1 cellular context compared by ENCODE assay signal in genomic region chr3:194687638-194688206, GRCh38.
TF ChIP-seq lines count a peak whose summit lies in the region.

No MANE protein-coding gene starts in this region.

TF ChIP-seq in WTC11, 78 proteins besides CTCF, POLR2A, EP300 and RAD21 (continued from another document):
- TF ChIP-seq HMGXB4 (CRISPR knock-in tag; IDR thresholded peaks at IDR 0.05) (peak; percentile 85), NR3C1 (CRISPR knock-in tag; conservative IDR thresholded peaks at IDR 0.05; ENCODE audit: low read depth) (no peak), NFATC4 (CRISPR knock-in tag; IDR thresholded peaks at IDR 0.05) (no peak), GTF2I (CRISPR knock-in tag; conservative IDR thresholded peaks at IDR 0.05) (no peak; the same call in 1 of the 2 replicates), SOX15 (CRISPR knock-in tag; IDR thresholded peaks at IDR 0.05) (no peak), E2F5 (CRISPR knock-in tag; IDR thresholded peaks at IDR 0.05) (peak; percentile 47; the same call in 1 of the 2 replicates), JUN (CRISPR knock-in tag; IDR thresholded peaks at IDR 0.05) (no peak), FOXK1 (CRISPR knock-in tag; IDR thresholded peaks at IDR 0.05) (peak; percentile 55; the same call in 1 of the 2 replicates), CBFB (CRISPR knock-in tag; IDR thresholded peaks at IDR 0.05; ENCODE audit: low read depth) (no peak; the same call in 1 of the 2 replicates), GRHL2 (CRISPR knock-in tag; IDR thresholded peaks at IDR 0.05; ENCODE audit: insufficient replicate concordance, severe bottlenecking) (no peak), SMAD4 (CRISPR knock-in tag; IDR thresholded peaks at IDR 0.05) (no peak), NFE2L1 (CRISPR knock-in tag; IDR thresholded peaks at IDR 0.05) (no peak), TP53 (CRISPR knock-in tag; IDR thresholded peaks at IDR 0.05) (no peak), E2F1 (CRISPR knock-in tag; IDR thresholded peaks at IDR 0.05) (0 out of 2 replicates have a peak, but pooled peaks have one; percentile 74), CREM (CRISPR knock-in tag; IDR thresholded peaks at IDR 0.05) (no peak), ZBTB21 (CRISPR knock-in tag; IDR thresholded peaks at IDR 0.05; ENCODE audit: borderline replicate concordance) (no peak), OVOL2 (CRISPR knock-in tag; IDR thresholded peaks at IDR 0.05; ENCODE audit: borderline replicate concordance) (no peak)
